8 cellular contexts compared by ENCODE assay signal in the genomic region with DNA sequence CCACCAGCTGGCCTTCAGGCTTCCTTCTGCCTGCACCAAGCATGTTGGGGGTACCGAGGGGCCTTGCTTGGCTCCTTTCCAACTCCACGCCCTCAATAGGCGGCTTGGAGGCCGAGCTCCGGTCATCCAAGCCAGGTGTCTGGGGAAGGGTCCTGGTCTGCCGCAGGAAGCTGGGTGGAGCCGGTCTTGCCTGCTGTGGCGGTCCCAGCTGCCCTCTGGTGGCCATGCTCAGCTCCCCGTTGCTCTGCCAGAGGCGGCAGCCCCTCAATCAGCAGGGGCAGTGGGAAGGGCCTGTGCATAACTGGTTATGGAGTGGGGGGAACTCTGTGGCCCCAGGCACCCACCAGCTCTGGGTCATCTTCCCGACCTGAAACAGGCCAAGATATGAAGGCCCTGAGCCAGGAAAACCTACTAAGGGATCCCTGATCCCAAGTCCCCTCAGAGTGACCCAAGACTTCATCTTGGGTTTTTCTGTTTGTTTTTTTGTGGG. TPM values are rescaled to one million over a fixed set of nuclear protein-coding genes. Genes with fewer than 3 reads are reported as not detected.
DNase-seq lines count a peak whose midpoint lies in the region; ATAC-seq, FAIRE-seq and TF ChIP-seq lines count a peak whose summit lies in the region.

No MANE protein-coding gene starts in this region.

- DNase-seq in breast epithelium (ENCODE audit: low spot score in 2 of 2) = no peak
- no peak for DNase-seq in MCF 10A (ENCODE audit: unreplicated experiment)
- DNase-seq in RWPE1 (ENCODE audit: low spot score) = no peak
- DNase-seq in H1 (ENCODE audit: low read depth in 1 of 2, low spot score in 2 of 2) = peak; percentile 47 to 85
- peak; percentile 37 for DNase-seq in mucosa of gallbladder (ENCODE audit: low spot score)
- no peak for DNase-seq in stimulated activated effector memory CD8-positive, alpha-beta T cell treated with anti-CD3 and anti-CD28 coated beads, Interleukin-12 subunit alpha, Interleukin-12 subunit beta, amount 100 ng/mL, for 72 hours (ENCODE audit: low spot score in 2 of 2)

- H3K4ac ChIP-seq in H1 (replicated peaks; ENCODE audit: insufficient read length, low read depth, low read length) = no peak overlapping the region

- no peaks in the 10 kb centered on the region for H3K9me3 ChIP-seq in breast epithelium
- H3K9me3 ChIP-seq in H1 (ENCODE audit: insufficient read depth in 2 of 2, low read depth in 1 of 2, low read length in 1 of 2) = no peaks in the 10 kb centered on the region

- H3K79me2 ChIP-seq in H1 (ENCODE audit: control insufficient read depth in 1 of 2, insufficient read depth in 2 of 2, low read length in 2 of 2) = no peaks in the 10 kb centered on the region

- peaks cover 2 to 15% of the 10 kb centered on the region in 2 experiments for H4K20me1 ChIP-seq in H1 (replicated peaks in 1 of 2; ENCODE audit: control insufficient read depth in 1 of 2, insufficient read depth in 2 of 2, low read length in 2 of 2)

- CTCF ChIA-PET in MCF 10A (lab: Yijun Ruan, JAX) = interaction anchor here (0.7 to 0.8 kb wide), 2 partner anchors 18 to 35 kb away, joined by 3 to 4 read pairs; no protein-coding TSS in a partner anchor
- CTCF ChIA-PET in RWPE1 (lab: Yijun Ruan, JAX) = interaction anchor here (0.6 to 1.5 kb wide), 3 partner anchors 29 to 48 kb away, joined by 3 read pairs; no protein-coding TSS in a partner anchor
- CTCF ChIA-PET in H1 (lab: Charles Lee; ENCODE audit: partially characterized antibody) = interaction anchor here (0.6 to 10.7 kb wide), 33 partner anchors 10 to 1767 kb away, joined by 3 to 369 read pairs (median 5); partner anchors contain the start of gene TANGO2

- TF ChIP-seq EP300 in H1 (IDR thresholded peaks at IDR 0.05; ENCODE audit: borderline replicate concordance in 1 of 2, low read depth in 2 of 2, low read length in 2 of 2) = no peak

- H4K91ac ChIP-seq in H1 (replicated peaks; ENCODE audit: insufficient read length, low read length) = peak overlapping the region; percentile 32

- TF ChIP-seq POLR2A in breast epithelium (IDR thresholded peaks at IDR 0.05) (no peak), H1 (IDR thresholded peaks at IDR 0.05; ENCODE audit: control extremely low read depth in 1 of 2, low read depth in 2 of 2, low read length in 2 of 2) (no peak)

- intact Hi-C loops in breast epithelium (cut with DNase I; ENCODE audit: low total_unique reads) (loop anchor here (5.0 kb wide), 1 partner anchor 41 kb away; no protein-coding TSS in a partner anchor), MCF 10A (cut with micrococcal nuclease) (no loop called here)

- peaks cover 4% of the 10 kb centered on the region for H3K23me2 ChIP-seq in H1 (ENCODE audit: low read depth, low read length)

- H3K27ac ChIP-seq in breast epithelium (no peak overlapping the region), RWPE1 (peak overlapping the region; percentile 9; the same call in 1 of the 2 replicates), H1 (ENCODE audit: low read depth, low read length) (peak overlapping the region; percentile 21; the same call in 1 of the 2 replicates)

- no peaks in the 10 kb centered on the region for H3K9me3 Mint-ChIP-seq in MCF 10A (ENCODE audit: unreplicated experiment)
- no peaks in the 10 kb centered on the region for H3K9me3 Mint-ChIP-seq in stimulated activated effector memory CD8-positive, alpha-beta T cell treated with anti-CD3 and anti-CD28 coated beads, Interleukin-12 subunit alpha, Interleukin-12 subunit beta, amount 100 ng/mL, for 72 hours

- 38% methylated on average over 11 of the region's 11 CpGs; no CpG with 5 or more reads in 1 of the 2 experiments for WGBS in H1 (ENCODE audit: extremely low coverage in 1 of 2, insufficient coverage in 1 of 2, insufficient read length in 1 of 2, insufficient replicate concordance in 2 of 2, low coverage in 1 of 2, low lambda C conversion rate in 2 of 2, missing lambda C conversion rate in 1 of 2), 2 experiments

- BruUV-seq in MCF 10A (replicated peaks; lab: Mats Ljungman, UMichigan) = no TSS peak

- H2AFZ ChIP-seq in H1 (ENCODE audit: low read length) = no peak overlapping the region

- H3K4me3 Mint-ChIP-seq in MCF 10A (ENCODE audit: unreplicated experiment) = no peak overlapping the region
- no peak overlapping the region for H3K4me3 Mint-ChIP-seq in stimulated activated effector memory CD8-positive, alpha-beta T cell treated with anti-CD3 and anti-CD28 coated beads, Interleukin-12 subunit alpha, Interleukin-12 subunit beta, amount 100 ng/mL, for 72 hours

- no peak overlapping the region for H3K9ac ChIP-seq in H1 (replicated peaks in 1 of 4; ENCODE audit: extremely low read depth in 1 of 4, low read depth in 3 of 4, low read length in 3 of 4)

- 0 out of 2 replicates have a peak overlapping the region, but pooled peaks have one; percentile 7 for H2AK5ac ChIP-seq in H1 (ENCODE audit: low read depth, low read length)

- TF ChIP-seq CTCF in breast epithelium (IDR thresholded peaks at IDR 0.05) = peak; percentile 26 to 72 (median 44)
- TF ChIP-seq CTCF in MCF 10A (IDR thresholded peaks at IDR 0.05; ENCODE audit: unreplicated experiment) = no peak
- peak; percentile 71 for TF ChIP-seq CTCF in RWPE1 (conservative IDR thresholded peaks at IDR 0.05; ENCODE audit: low read depth)
- peak; percentile 89 to 95 (median 94) for TF ChIP-seq CTCF in H1 (IDR thresholded peaks at IDR 0.05; ENCODE audit: control extremely low read depth in 1 of 3, insufficient read depth in 1 of 3, low read depth in 1 of 3, low read length in 3 of 3)

- H2BK5ac ChIP-seq in H1 (ENCODE audit: low read depth, low read length) = peak overlapping the region; percentile 11

- H3K4me1 Mint-ChIP-seq in MCF 10A (ENCODE audit: insufficient read depth, unreplicated experiment) = peaks cover 8% of the 10 kb centered on the region
- H3K4me1 Mint-ChIP-seq in stimulated activated effector memory CD8-positive, alpha-beta T cell treated with anti-CD3 and anti-CD28 coated beads, Interleukin-12 subunit alpha, Interleukin-12 subunit beta, amount 100 ng/mL, for 72 hours = peaks cover 19% of the 10 kb centered on the region

- H3K4me1 ChIP-seq in breast epithelium = peaks cover 0 to 10% of the 10 kb centered on the region in 2 donors
- peaks cover 0 to 8% (median 3%) of the 10 kb centered on the region in 4 experiments; a peak in 4 of 7 replicates for H3K4me1 ChIP-seq in H1 (replicated peaks in 1 of 4; ENCODE audit: control insufficient read depth in 3 of 4, insufficient read depth in 4 of 4, low read length in 3 of 4)

- no peak overlapping the region for H3K18ac ChIP-seq in H1 (ENCODE audit: extremely low read depth, low read length)

- no peak overlapping the region for H3K27ac Mint-ChIP-seq in MCF 10A (ENCODE audit: low read depth, unreplicated experiment)
- H3K27ac Mint-ChIP-seq in stimulated activated effector memory CD8-positive, alpha-beta T cell treated with anti-CD3 and anti-CD28 coated beads, Interleukin-12 subunit alpha, Interleukin-12 subunit beta, amount 100 ng/mL, for 72 hours = no peak overlapping the region

- H2BK20ac ChIP-seq in H1 (ENCODE audit: low read length) = no peak overlapping the region

- FAIRE-seq in H1 (lab: Jason Lieb, UNC) = no peak

- ATAC-seq in stimulated activated effector memory CD8-positive, alpha-beta T cell treated with anti-CD3 and anti-CD28 coated beads, Interleukin-12 subunit alpha, Interleukin-12 subunit beta, amount 100 ng/mL, for 72 hours = no peak
- ATAC-seq in GM21423 (IDR thresholded peaks at IDR 0.05; ENCODE audit: unreplicated experiment) (no peak), HG03159 (IDR thresholded peaks at IDR 0.05; ENCODE audit: unreplicated experiment) (no peak)

- no peak overlapping the region for H2BK12ac ChIP-seq in H1 (ENCODE audit: low read depth, low read length)

- H3K14ac ChIP-seq in H1 (ENCODE audit: insufficient read length) = no peak overlapping the region

- H2BK120ac ChIP-seq in H1 (replicated peaks; ENCODE audit: low read depth, low read length) = no peak overlapping the region

- POLR2A ChIA-PET in MCF 10A (lab: Yijun Ruan, JAX) (interaction anchor here (0.5 kb wide), 1 partner anchor 99 kb away, joined by 3 read pairs; no protein-coding TSS in a partner anchor), RWPE1 (lab: Yijun Ruan, JAX; ENCODE audit: low non-redundant PET) (no interaction called here), H1 (lab: Charles Lee; ENCODE audit: partially characterized antibody) (interaction anchor here (0.9 to 1.7 kb wide), 8 partner anchors 9 to 66 kb away, joined by 3 to 17 read pairs (median 4); partner anchors contain the start of gene DGCR8)

- no peaks in the 10 kb centered on the region for H3K36me3 Mint-ChIP-seq in MCF 10A (ENCODE audit: insufficient read depth, unreplicated experiment)
- H3K36me3 Mint-ChIP-seq in stimulated activated effector memory CD8-positive, alpha-beta T cell treated with anti-CD3 and anti-CD28 coated beads, Interleukin-12 subunit alpha, Interleukin-12 subunit beta, amount 100 ng/mL, for 72 hours = no peaks in the 10 kb centered on the region

- no peak overlapping the region; the same call in 1 of the 2 replicates for H4K8ac ChIP-seq in H1 (ENCODE audit: extremely low read depth, insufficient read depth, low read length)

- TF ChIP-seq RAD21 in H1 (IDR thresholded peaks at IDR 0.05 in 1 of 2, conservative IDR thresholded peaks at IDR 0.05 in 1 of 2; ENCODE audit: low read depth in 2 of 2, low read length in 2 of 2) = peak; percentile 89 to 96

- H3K27me3 ChIP-seq in breast epithelium (no peaks in the 10 kb centered on the region), H1 (replicated peaks in 1 of 4; ENCODE audit: control insufficient read depth in 3 of 4, extremely low read depth in 1 of 4, insufficient read depth in 3 of 4, low read length in 3 of 4) (peaks cover 11 to 28% (median 24%) of the 10 kb centered on the region in 4 experiments)

- H3K79me1 ChIP-seq in H1 (ENCODE audit: low read depth, low read length) = peaks cover 3% of the 10 kb centered on the region; the same call in 1 of the 2 replicates

- H2BK15ac ChIP-seq in H1 (ENCODE audit: low read length) = peak overlapping the region; percentile 75; the same call in 1 of the 2 replicates

- H3K27me3 Mint-ChIP-seq in MCF 10A (ENCODE audit: insufficient read depth, unreplicated experiment) = no peaks in the 10 kb centered on the region

- H3K23ac ChIP-seq in H1 (ENCODE audit: insufficient read length) = no peak overlapping the region

- H3K4me2 ChIP-seq in H1 (ENCODE audit: insufficient read depth in 1 of 2, low read depth in 2 of 2, low read length in 2 of 2) = no peak overlapping the region

- H3K4me3 ChIP-seq in breast epithelium (no peak overlapping the region), H1 (ENCODE audit: extremely low read depth in 1 of 4, insufficient read depth in 2 of 4, low read depth in 3 of 4, low read length in 4 of 4) (no peak overlapping the region)

- H4K5ac ChIP-seq in H1 (ENCODE audit: insufficient read length, low read depth, low read length) = no peak overlapping the region

- no peak overlapping the region for H3K56ac ChIP-seq in H1 (replicated peaks; ENCODE audit: insufficient read length, low read depth, low read length)

- no peaks in the 10 kb centered on the region for H3K36me3 ChIP-seq in breast epithelium
- H3K36me3 ChIP-seq in H1 (ENCODE audit: control insufficient read depth in 2 of 4, insufficient read depth in 4 of 4, low read length in 3 of 4) = no peaks in the 10 kb centered on the region

RNA-seq across cellular contexts. Expression of gene ARVCF, which starts 3.2 kb away (rescaled TPM):
- total RNA-seq in breast epithelium (10 to 100 TPM; 13.0 to 51.2 (median 44.2) TPM), MCF 10A (2022) (7.5 and 11.8 TPM in 2 replicates), mucosa of gallbladder (44.3 TPM)
- 43.2 and 49.6 TPM in 2 replicates for total RNA-seq in H1 (2021; fragmentation: NEBNext Ultra II Directional; extraction: Animal tissue kit (Norgen Biotek cat#: 25700))
- polyA plus RNA-seq in H1 (2011; rRNA removed) = 31.0 and 68.3 TPM in 2 replicates
- 68.4 TPM for polyA plus RNA-seq in H1 (2011; cell fraction: cytosol; rRNA removed)
- polyA plus RNA-seq in H1 (2011; cell fraction: nucleus; rRNA removed) = 444 TPM
- 37.9 to 61.7 TPM (median 55.2 TPM) in 4 replicates for polyA plus RNA-seq in H1 (2012, experiment 1 of 2)
- polyA plus RNA-seq in H1 (2012, experiment 2 of 2) = 25.1 TPM
- polyA plus RNA-seq in H1 (2013, experiment 1 of 2) = 23.2 TPM
- 21.9 TPM for polyA plus RNA-seq in H1 (2013, experiment 2 of 2)
- polyA minus RNA-seq in H1 (2011; rRNA and poly(A)+ RNA removed) = 18.4 and 21.2 TPM in 2 replicates
- polyA minus RNA-seq in H1 (2011; cell fraction: cytosol; rRNA and poly(A)+ RNA removed) = 28.8 TPM
- 88.4 TPM for polyA minus RNA-seq in H1 (2011; cell fraction: nucleus; rRNA and poly(A)+ RNA removed)

RNA-seq across cellular contexts. Expression of gene TANGO2, which starts 7.5 kb away (rescaled TPM):
- total RNA-seq in breast epithelium = 10 to 100 TPM; 25.9 to 55.4 (median 33.4) TPM
- total RNA-seq in MCF 10A (2022) = 13.9 and 16.0 TPM in 2 replicates
- total RNA-seq in H1 (2021; fragmentation: NEBNext Ultra II Directional; extraction: Animal tissue kit (Norgen Biotek cat#: 25700)) = 10.1 and 13.6 TPM in 2 replicates
- 18.2 and 18.4 TPM in 2 replicates for polyA plus RNA-seq in H1 (2011; rRNA removed)
- 18.8 TPM for polyA plus RNA-seq in H1 (2011; cell fraction: cytosol; rRNA removed)
- 19.5 TPM for polyA plus RNA-seq in H1 (2011; cell fraction: nucleus; rRNA removed)
- polyA plus RNA-seq in H1 (2012, experiment 1 of 2) = 7.8 to 13.8 TPM (median 12.6 TPM) in 4 replicates
- polyA plus RNA-seq in H1 (2012, experiment 2 of 2) = 11.7 TPM
- polyA plus RNA-seq in H1 (2013, experiment 1 of 2) = 5.2 TPM
- 5.0 TPM for polyA plus RNA-seq in H1 (2013, experiment 2 of 2)
- polyA minus RNA-seq in H1 (2011; rRNA and poly(A)+ RNA removed) = 32.1 and 36.1 TPM in 2 replicates
- polyA minus RNA-seq in H1 (2011; cell fraction: cytosol; rRNA and poly(A)+ RNA removed) = 7.8 TPM
- 11.9 TPM for polyA minus RNA-seq in H1 (2011; cell fraction: nucleus; rRNA and poly(A)+ RNA removed)
- total RNA-seq in mucosa of gallbladder = 39.4 TPM

Comparison
In these comparisons a context has a peak if more than half of its experiments do, and no peak if none do; other contexts are left out.
1. DNase-seq: peak in H1 (2 of 2) and mucosa of gallbladder (single experiment); none in breast epithelium (0 of 2), MCF 10A (single experiment), RWPE1 (single experiment) and stimulated activated effector memory CD8-positive, alpha-beta T cell treated with anti-CD3 and anti-CD28 coated beads, Interleukin-12 subunit alpha, Interleukin-12 subunit beta, amount 100 ng/mL, for 72 hours (0 of 2).
2. H3K27ac ChIP-seq: peak in RWPE1 (single experiment) and H1 (single experiment); none in breast epithelium (0 of 2).